ENCODE assay signal across 9 cellular contexts in genomic region chr2:231361701-231362588, GRCh38. TPM values are rescaled to one million over a fixed set of nuclear protein-coding genes. Genes with fewer than 3 reads are reported as not detected.
DNase-seq lines count a peak whose midpoint lies in the region; ATAC-seq and TF ChIP-seq lines count a peak whose summit lies in the region.
"Had no signal": no experiment of that assay in that cellular context is flagged by ENCODE, and none has a peak within 500 bp of the region (broad histone marks: within the 10 kb centered on the region; RNA-seq: fewer than 3 reads in every experiment).

No MANE protein-coding gene starts in this region.

- no peak overlapping the region for H3K4me3 ChIP-seq in SU-DHL-6 (ENCODE audit: insufficient read depth, low read length, poor library complexity, severe bottlenecking)

- no peaks in the 10 kb centered on the region for H3K27me3 Mint-ChIP-seq in naive thymus-derived CD8-positive, alpha-beta T cell

- no peaks in the 10 kb centered on the region for H3K79me2 ChIP-seq in SU-DHL-6 (ENCODE audit: insufficient read depth, low read length)

- peak overlapping the region; percentile 46 for H3K9ac ChIP-seq in SU-DHL-6 (ENCODE audit: low read length)

- H3K36me3 Mint-ChIP-seq in naive thymus-derived CD8-positive, alpha-beta T cell = no peaks in the 10 kb centered on the region

- no peaks in the 10 kb centered on the region for H3K9me2 ChIP-seq in SU-DHL-6 (replicated peaks; ENCODE audit: insufficient read depth, low read length)

- POLR2A ChIA-PET in naive thymus-derived CD8-positive, alpha-beta T cell (lab: Charles Lee) = interaction anchor here (1.2 kb wide), 1 partner anchor 103 kb away, joined by 3 read pairs; the partner anchor contains the start of gene NCL

- H3K27ac ChIP-seq in SU-DHL-6 (ENCODE audit: low read depth, low read length) = peak overlapping the region; percentile 49

- peak overlapping the region; percentile 98 for H2AFZ ChIP-seq in SU-DHL-6 (ENCODE audit: low read depth, low read length, severe bottlenecking)

- no peaks in the 10 kb centered on the region for H3K36me3 ChIP-seq in SU-DHL-6 (ENCODE audit: low read length)

- peaks cover 7 to 25% (median 17%) of the 10 kb centered on the region in 4 donors for H3K4me1 Mint-ChIP-seq in naive thymus-derived CD8-positive, alpha-beta T cell

- no peaks in the 10 kb centered on the region for H3K9me3 ChIP-seq in SU-DHL-6 (ENCODE audit: insufficient read depth, low read length)

- H3K4me3 Mint-ChIP-seq in naive thymus-derived CD8-positive, alpha-beta T cell = peak overlapping the region in 4 of 10 donors; percentile 16 to 48 (median 36)

- peak; percentile 4 for DNase-seq in stimulated activated CD8-positive, alpha-beta memory T cell treated with anti-CD3 and anti-CD28 coated beads, Interleukin-12 subunit alpha, Interleukin-12 subunit beta, amount 100 ng/mL, for 1 hour (ENCODE audit: low read depth)
- no peak for DNase-seq in stimulated activated CD8-positive, alpha-beta memory T cell treated with anti-CD3 and anti-CD28 coated beads, Interleukin-4, amount 100 ng/mL, for 48 hours
- peak in 1 of 10 donors; percentile 11 for DNase-seq in naive thymus-derived CD8-positive, alpha-beta T cell
- DNase-seq in HK-2 (ENCODE audit: unreplicated experiment) (no peak), HT-29 (ENCODE audit: low spot score) (no peak), activated gamma-delta T cell (lab: John Stamatoyannopoulos, UW) (no peak)

- no peaks in the 10 kb centered on the region for H3F3A ChIP-seq in SU-DHL-6 (ENCODE audit: insufficient read depth)

- H3K27ac Mint-ChIP-seq in naive thymus-derived CD8-positive, alpha-beta T cell = peak overlapping the region in 8 of 10 donors; percentile 9 to 81 (median 73)

- ATAC-seq in HG02973 (IDR thresholded peaks at IDR 0.05; ENCODE audit: unreplicated experiment) = peak; percentile 79
- ATAC-seq in naive thymus-derived CD8-positive, alpha-beta T cell = peak; percentile 58 to 78
- ATAC-seq: left colon had no signal

- H3K27me3 ChIP-seq in SU-DHL-6 (ENCODE audit: low read length) = no peaks in the 10 kb centered on the region

- H3K4me2 ChIP-seq in SU-DHL-6 (ENCODE audit: low read depth, low read length, poor library complexity, severe bottlenecking) = peak overlapping the region; percentile 42

- H4K20me1 ChIP-seq in SU-DHL-6 (ENCODE audit: low read depth, low read length) = no peaks in the 10 kb centered on the region

- TF ChIP-seq CTCF in SU-DHL-6 (IDR thresholded peaks at IDR 0.05; ENCODE audit: insufficient read depth, low read length, poor library complexity, severe bottlenecking) = peak; percentile 22

- no peaks in the 10 kb centered on the region for H3K9me3 Mint-ChIP-seq in naive thymus-derived CD8-positive, alpha-beta T cell

RNA-seq across cellular contexts. Expression of gene B3GNT7, which starts 33.6 kb away (rescaled TPM):
- total RNA-seq in naive thymus-derived CD8-positive, alpha-beta T cell = under 1 TPM; 0.55 to 0.68 TPM
- polyA plus RNA-seq in naive thymus-derived CD8-positive, alpha-beta T cell = under 1 TPM in 1 of 3 donors, not detected in 2; 0.06 TPM
- total RNA-seq in HT-29 (2014; rRNA removed; shearing (Covaris generic)) = 3.2 and 3.6 TPM in 2 replicates
